In genomic region chr2:69163109-69163508, GRCh38 we compare ENCODE assay signal across 8 cellular contexts.
A peak's percentile ranks its signal among the peaks of the same experiment; 100 is the strongest.
DNase-seq lines count a peak whose midpoint lies in the region; ATAC-seq and TF ChIP-seq lines count a peak whose summit lies in the region.

No MANE protein-coding gene starts in this region.

- DNase-seq in ACHN (peak; percentile 85), astrocyte of the spinal cord (ENCODE audit: low read depth, low spot score) (peak; percentile 90), left lung (no peak), GOT3 (lab: John Stamatoyannopoulos, UW) (no peak), iPS-NIHi11 (ENCODE audit: low spot score) (no peak)

- H3K9ac ChIP-seq in HUES48 (ENCODE audit: low read depth, low read length) = no peak overlapping the region

- intact Hi-C loops in left lung (cut with DNase I) = no loop called here

- ATAC-seq in left lung (peak; percentile 82), HG03280 (IDR thresholded peaks at IDR 0.05; ENCODE audit: unreplicated experiment) (no peak), GM18907 (IDR thresholded peaks at IDR 0.05; ENCODE audit: unreplicated experiment) (no peak)

- H3K4me3 ChIP-seq in HUES48 (ENCODE audit: low read depth, low read length) = no peak overlapping the region
- no peak overlapping the region for H3K4me3 ChIP-seq in astrocyte of the spinal cord (ENCODE audit: low read depth, low read length)
- no peak overlapping the region for H3K4me3 ChIP-seq in left lung

- H3K9me3 ChIP-seq in HUES48 (ENCODE audit: control insufficient read depth, insufficient read depth, low read length) = no peaks in the 10 kb centered on the region
- no peaks in the 10 kb centered on the region for H3K9me3 ChIP-seq in left lung

- H3K27ac ChIP-seq in HUES48 (ENCODE audit: low read depth, low read length) (peak overlapping the region; percentile 64), left lung (peak overlapping the region; percentile 74 to 86)

- TF ChIP-seq CTCF in astrocyte of the spinal cord (IDR thresholded peaks at IDR 0.05; ENCODE audit: low read depth, low read length) = no peak
- no peak for TF ChIP-seq CTCF in left lung (IDR thresholded peaks at IDR 0.05)

- H3K4me1 ChIP-seq in HUES48 (ENCODE audit: control insufficient read depth, insufficient read depth, low read length) (peaks cover 27% of the 10 kb centered on the region), left lung (peaks cover 24 to 43% of the 10 kb centered on the region in 2 donors)

- in situ Hi-C loops in ACHN (cut with HindIII; ENCODE audit: low pct_ligation_motif_present, low pct_unique_long_range_greater_than_20kb, low sequenced_read_pairs) (no loop called here), astrocyte of the spinal cord (cut with HindIII; ENCODE audit: low sequenced_read_pairs) (no loop called here)

- no peaks in the 10 kb centered on the region for H3K36me3 ChIP-seq in HUES48 (ENCODE audit: control insufficient read depth, insufficient read depth, low read length)
- no peaks in the 10 kb centered on the region for H3K36me3 ChIP-seq in left lung

- H3K27me3 ChIP-seq in HUES48 (ENCODE audit: control insufficient read depth, insufficient read depth, low read length) (no peaks in the 10 kb centered on the region), left lung (no peaks in the 10 kb centered on the region)

Comparison
In these comparisons a context has a peak if more than half of its experiments do, and no peak if none do; other contexts are left out.
1. DNase-seq: peak in ACHN (single experiment) and astrocyte of the spinal cord (single experiment); none in left lung (0 of 2), GOT3 (single experiment) and iPS-NIHi11 (single experiment).